ENCODE assay signal across 18 cellular contexts in the genomic region with DNA sequence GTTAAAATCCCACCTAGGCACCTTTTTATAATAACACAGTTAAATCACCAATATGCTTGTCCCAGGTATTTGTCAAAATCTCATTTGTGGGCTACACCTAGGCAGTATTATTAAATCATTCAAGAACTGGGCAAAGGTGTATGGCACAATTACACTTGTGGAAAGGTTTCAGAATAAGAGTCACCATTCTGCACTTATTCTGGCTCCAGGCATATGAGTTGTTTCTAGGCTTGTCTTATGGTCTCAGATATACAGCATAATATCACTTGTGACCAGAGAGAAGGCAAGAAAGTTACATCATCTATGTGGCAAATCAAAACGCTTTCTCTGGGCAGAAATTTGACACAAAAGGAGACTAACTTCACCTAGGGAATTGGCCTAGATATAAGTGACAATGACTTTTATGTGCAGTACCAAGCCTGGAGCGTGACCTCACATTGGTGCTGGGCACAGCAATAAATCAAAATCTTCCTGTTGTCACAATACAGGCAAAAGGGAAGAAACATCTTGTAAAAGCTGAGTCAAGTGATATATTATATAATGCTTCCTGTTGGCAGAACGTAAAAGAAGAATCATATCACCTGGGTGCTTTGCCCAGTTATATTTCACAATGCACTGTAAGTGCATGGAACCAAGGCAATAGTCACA.
DNase-seq lines count a peak whose midpoint lies in the region; ATAC-seq, FAIRE-seq and TF ChIP-seq lines count a peak whose summit lies in the region.
"Had no signal": no experiment of that assay in that cellular context is flagged by ENCODE, and none has a peak within 500 bp of the region (broad histone marks: within the 10 kb centered on the region; RNA-seq: fewer than 3 reads in every experiment).

No MANE protein-coding gene starts in this region.

- H3K4me1 ChIP-seq in mucosa of descending colon (ENCODE audit: low read depth) (peaks cover 4% of the 10 kb centered on the region), small intestine (ENCODE audit: control insufficient read depth in 2 of 2, insufficient read depth in 1 of 2, low read depth in 1 of 2, low read length in 1 of 2) (no peaks in the 10 kb centered on the region)
- H3K4me1 ChIP-seq: Caco-2 had no signal

- ATAC-seq in mucosa of descending colon (no peak), GM21786 (IDR thresholded peaks at IDR 0.05; ENCODE audit: unreplicated experiment) (no peak), HG02840 (IDR thresholded peaks at IDR 0.05; ENCODE audit: low FRiP score, unreplicated experiment) (no peak)

- no peaks in the 10 kb centered on the region for H3K27me3 ChIP-seq in small intestine (ENCODE audit: control insufficient read depth in 2 of 2, insufficient read depth in 2 of 2, low read length in 2 of 2)

- TF ChIP-seq CTCF in VCaP (conservative IDR thresholded peaks at IDR 0.05) (no peak), mucosa of descending colon (IDR thresholded peaks at IDR 0.05) (no peak)

- H3K36me3 ChIP-seq in mucosa of descending colon (ENCODE audit: low read depth) (no peaks in the 10 kb centered on the region), small intestine (ENCODE audit: control insufficient read depth in 2 of 2, insufficient read depth in 2 of 2, low read length in 2 of 2) (no peaks in the 10 kb centered on the region)

- peak overlapping the region; percentile 69 for H3K27ac ChIP-seq in VCaP
- H3K27ac ChIP-seq in small intestine (ENCODE audit: low read depth in 1 of 2, low read length in 1 of 2) = no peak overlapping the region
- H3K27ac ChIP-seq: C4-2B had no signal

- intact Hi-C loops in mucosa of descending colon (cut with DNase I, micrococcal nuclease) = no loop called here

- H3K4me3 ChIP-seq in mucosa of descending colon (no peak overlapping the region), small intestine (ENCODE audit: low read depth in 1 of 2, low read length in 2 of 2) (no peak overlapping the region)

- H3K9me3 ChIP-seq in mucosa of descending colon = no peaks in the 10 kb centered on the region
- H3K9me3 ChIP-seq in small intestine (ENCODE audit: control insufficient read depth, low read depth) = no peaks in the 10 kb centered on the region
- H3K9me3 ChIP-seq: Caco-2 had no signal

- 14 to 47% methylated on average over 3 of the region's 3 CpGs; no CpG with 5 or more reads in 1 of the 3 donors for WGBS in small intestine, 3 donors

- FAIRE-seq in small intestine (lab: Jason Lieb, UNC) = no peak
- FAIRE-seq: A204.1, D721Med, G401.6, GM12892, GM18507, H1 had no signal

- DNase-seq in LoVo (ENCODE audit: low spot score) (peak; percentile 1), mucosa of descending colon (peak in 2 of 3 donors; percentile 21 to 45), small intestine (peak; percentile 22), OCI-M1 (lab: John Stamatoyannopoulos, UW) (no peak)
- DNase-seq: ACHN; Caco-2; CD4-positive, alpha-beta T cell; H9 had no signal
